In genomic region chr3:179028408-179028807, GRCh38 we compare ENCODE assay signal across 25 cellular contexts. TPM values are rescaled to one million over a fixed set of nuclear protein-coding genes. Genes with fewer than 3 reads are reported as not detected.
DNase-seq lines count a peak whose midpoint lies in the region; ATAC-seq and TF ChIP-seq lines count a peak whose summit lies in the region.
"Had no signal": no experiment of that assay in that cellular context is flagged by ENCODE, and none has a peak within 500 bp of the region (broad histone marks: within the 10 kb centered on the region; RNA-seq: fewer than 3 reads in every experiment).

No MANE protein-coding gene starts in this region.

- CTCF ChIA-PET in T-cell (lab: Charles Lee), result interaction anchor here (0.5 to 1.5 kb wide), 3 partner anchors 10 to 287 kb away, joined by 3 to 6 read pairs (median 4); no protein-coding TSS in a partner anchor
- CTCF ChIA-PET in MCF 10A (lab: Yijun Ruan, JAX), result interaction anchor here (0.8 to 5.6 kb wide), 12 partner anchors 9 to 293 kb away, joined by 3 to 39 read pairs (median 4); no protein-coding TSS in a partner anchor

- no peaks in the 10 kb centered on the region for H3K27me3 Mint-ChIP-seq in activated T-cell treated with anti-CD3 and anti-CD28 coated beads, Interleukin-2, amount 50 U/mL, for 72 hours (ENCODE audit: low read depth)
- H3K27me3 Mint-ChIP-seq in T-cell (no peaks in the 10 kb centered on the region), MCF 10A (ENCODE audit: insufficient read depth, unreplicated experiment) (no peaks in the 10 kb centered on the region)
- H3K27me3 Mint-ChIP-seq: B cell, naive B cell had no signal

- TF ChIP-seq EP300 in suprapubic skin (IDR thresholded peaks at IDR 0.05), result no peak

- H3K4me1 ChIP-seq in osteoblast (ENCODE audit: insufficient read depth, low read length), result peaks cover 22% of the 10 kb centered on the region
- H3K4me1 ChIP-seq in esophagus squamous epithelium, result no peaks in the 10 kb centered on the region
- no peaks in the 10 kb centered on the region for H3K4me1 ChIP-seq in suprapubic skin
- H3K4me1 ChIP-seq: transverse colon had no signal

- peaks cover 24% of the 10 kb centered on the region for H3K79me2 ChIP-seq in osteoblast (ENCODE audit: insufficient read depth, low read length)

- H3K27me3 ChIP-seq in osteoblast (ENCODE audit: insufficient read depth, low read length) (no peaks in the 10 kb centered on the region), esophagus squamous epithelium (no peaks in the 10 kb centered on the region), suprapubic skin (no peaks in the 10 kb centered on the region)
- H3K27me3 ChIP-seq: heart left ventricle, sigmoid colon, transverse colon had no signal

- no peak overlapping the region for H3K4me2 ChIP-seq in osteoblast (ENCODE audit: insufficient read depth, low read length)

- no peak overlapping the region for H3K4me3 ChIP-seq in osteoblast (ENCODE audit: insufficient read depth, low read length)
- no peak overlapping the region for H3K4me3 ChIP-seq in esophagus squamous epithelium
- no peak overlapping the region for H3K4me3 ChIP-seq in suprapubic skin
- H3K4me3 ChIP-seq: GM12878, heart left ventricle, sigmoid colon, SK-N-MC, transverse colon had no signal

- no peaks in the 10 kb centered on the region for H3K9me3 Mint-ChIP-seq in activated T-cell treated with anti-CD3 and anti-CD28 coated beads, Interleukin-2, amount 50 U/mL, for 72 hours
- H3K9me3 Mint-ChIP-seq in T-cell (no peaks in the 10 kb centered on the region), MCF 10A (ENCODE audit: unreplicated experiment) (no peaks in the 10 kb centered on the region)

- H3K9me3 ChIP-seq in osteoblast (ENCODE audit: low read depth, low read length), result no peaks in the 10 kb centered on the region
- no peaks in the 10 kb centered on the region for H3K9me3 ChIP-seq in esophagus squamous epithelium
- H3K9me3 ChIP-seq in suprapubic skin, result no peaks in the 10 kb centered on the region
- H3K9me3 ChIP-seq: heart left ventricle, sigmoid colon, transverse colon had no signal

- BruUV-seq in MCF 10A (replicated peaks; lab: Mats Ljungman, UMichigan), result no TSS peak

- peaks cover 2 to 5% of the 10 kb centered on the region in 2 donors for H3K36me3 Mint-ChIP-seq in activated T-cell treated with anti-CD3 and anti-CD28 coated beads, Interleukin-2, amount 50 U/mL, for 72 hours (ENCODE audit: insufficient read depth in 2 of 2)
- H3K36me3 Mint-ChIP-seq in T-cell (peaks cover 9% of the 10 kb centered on the region), MCF 10A (ENCODE audit: insufficient read depth, unreplicated experiment) (peaks cover 64% of the 10 kb centered on the region)

- TF ChIP-seq CTCF in MCF 10A (IDR thresholded peaks at IDR 0.05; ENCODE audit: unreplicated experiment) (no peak), osteoblast (IDR thresholded peaks at IDR 0.05; ENCODE audit: extremely low read depth, low read depth, low read length) (no peak), esophagus squamous epithelium (IDR thresholded peaks at IDR 0.05) (no peak), suprapubic skin (IDR thresholded peaks at IDR 0.05) (no peak)

- H3K4me3 Mint-ChIP-seq in activated T-cell treated with anti-CD3 and anti-CD28 coated beads, Interleukin-2, amount 50 U/mL, for 72 hours, result peak overlapping the region; percentile 18 to 29
- H3K4me3 Mint-ChIP-seq in T-cell (peak overlapping the region in 1 of 3 donors; percentile 46), MCF 10A (ENCODE audit: unreplicated experiment) (no peak overlapping the region)
- H3K4me3 Mint-ChIP-seq: B cell, naive B cell had no signal

- peak overlapping the region; percentile 91 for H3K27ac Mint-ChIP-seq in activated T-cell treated with anti-CD3 and anti-CD28 coated beads, Interleukin-2, amount 50 U/mL, for 72 hours
- peak overlapping the region; percentile 95 to 96 for H3K27ac Mint-ChIP-seq in T-cell
- peak overlapping the region; percentile 89 for H3K27ac Mint-ChIP-seq in MCF 10A (ENCODE audit: low read depth, unreplicated experiment)
- H3K27ac Mint-ChIP-seq: B cell had no signal

- TF ChIP-seq POLR2A in esophagus squamous epithelium (IDR thresholded peaks at IDR 0.05) (no peak), suprapubic skin (IDR thresholded peaks at IDR 0.05) (no peak)

- 75 to 90% methylated on average over 1 of the region's 1 CpG for WGBS in esophagus squamous epithelium, 2 donors
- 76% methylated on average over 1 of the region's 1 CpG for WGBS in suprapubic skin

- no peak for DNase-seq in activated T-cell treated with anti-CD3 and anti-CD28 coated beads, Interleukin-2, amount 50 U/mL, for 72 hours
- no peak for DNase-seq in activated T-cell treated with anti-CD3 and anti-CD28 coated beads, Interleukin-2, amount 50 U/mL, for 1 hour
- DNase-seq in T-cell (no peak), MCF 10A (ENCODE audit: unreplicated experiment) (no peak), osteoblast (ENCODE audit: insufficient read length, low spot score, missing footprints) (no peak), esophagus squamous epithelium (lab: John Stamatoyannopoulos, UW) (no peak), kidney glomerular epithelial cell (lab: John Stamatoyannopoulos, UW) (no peak), suprapubic skin (ENCODE audit: low spot score in 2 of 2) (no peak)
- DNase-seq: cerebellar nuclear complex; dermis blood vessel endothelial cell; DMS153; foreskin melanocyte; heart left ventricle; IMR-90; midbrain; naive B cell; NCI-H446 treated with DMSO at 0.1 percent for 48 hours; occipital lobe; sigmoid colon; stimulated activated CD4-positive, alpha-beta T cell treated with anti-CD3 and anti-CD28 coated beads, Interleukin-4, amount 100 ng/mL, for 24 hours; transverse colon; WERI-Rb-1 had no signal

- H3K36me3 ChIP-seq in osteoblast (ENCODE audit: insufficient read depth, low read length) (peaks cover 19% of the 10 kb centered on the region), esophagus squamous epithelium (peaks cover 0 to 23% (median 0%) of the 10 kb centered on the region in 3 donors), suprapubic skin (peaks cover 15% of the 10 kb centered on the region)
- H3K36me3 ChIP-seq: transverse colon had no signal

- H4K20me1 ChIP-seq in osteoblast (ENCODE audit: insufficient read depth, low read length), result no peaks in the 10 kb centered on the region

- H2AFZ ChIP-seq in osteoblast (ENCODE audit: low read length), result no peak overlapping the region

- H3K4me1 Mint-ChIP-seq in activated T-cell treated with anti-CD3 and anti-CD28 coated beads, Interleukin-2, amount 50 U/mL, for 72 hours (ENCODE audit: low read depth), result peaks cover 23% of the 10 kb centered on the region
- H3K4me1 Mint-ChIP-seq in T-cell, result peaks cover 26 to 29% (median 28%) of the 10 kb centered on the region in 3 donors
- peaks cover 16% of the 10 kb centered on the region for H3K4me1 Mint-ChIP-seq in MCF 10A (ENCODE audit: insufficient read depth, unreplicated experiment)
- H3K4me1 Mint-ChIP-seq: B cell had no signal

- ATAC-seq in activated T-cell treated with anti-CD3 and anti-CD28 coated beads, Interleukin-2, amount 50 U/mL, for 72 hours (replicated peaks in 1 of 2), result peak in 1 of 2 donors; percentile 32
- ATAC-seq in T-cell (replicated peaks in 1 of 4), result peak in 3 of 4 experiments; percentile 26 to 61 (median 51)
- ATAC-seq: GM12878, heart left ventricle had no signal

- POLR2A ChIA-PET in T-cell (lab: Charles Lee), result no interaction called here
- POLR2A ChIA-PET in MCF 10A (lab: Yijun Ruan, JAX), result interaction anchor here (0.6 to 4.4 kb wide), 5 partner anchors 8 to 576 kb away, joined by 3 to 59 read pairs (median 6); partner anchors contain the start of genes MRPL47, NDUFB5 and ZMAT3

- H3K27ac ChIP-seq in osteoblast (ENCODE audit: low read depth, low read length) (peak overlapping the region; percentile 42), esophagus squamous epithelium (no peak overlapping the region), suprapubic skin (no peak overlapping the region)
- H3K27ac ChIP-seq: heart left ventricle, sigmoid colon, SK-N-MC, transverse colon, WERI-Rb-1 had no signal

- intact Hi-C loops in MCF 10A (cut with micrococcal nuclease) (no loop called here), esophagus squamous epithelium (cut with DNase I) (no loop called here)

RNA-seq across cellular contexts. Expression of gene ZMAT3, which starts 43.2 kb away (rescaled TPM):
- 10 to 100 TPM; 24.7 to 27.2 TPM for total RNA-seq in activated T-cell treated with anti-CD3 and anti-CD28 coated beads, Interleukin-2, amount 50 U/mL, for 72 hours
- total RNA-seq in T-cell, result 10 to 100 TPM; 17.6 to 24.2 (median 19.6) TPM
- total RNA-seq in MCF 10A (2022), result 50.9 and 58.0 TPM in 2 replicates
- total RNA-seq in osteoblast, result 47.0 and 56.0 TPM in 2 replicates
- 1 to 10 TPM; 5.3 to 9.2 (median 6.8) TPM for total RNA-seq in esophagus squamous epithelium
- 10 to 100 TPM; 11.3 to 13.5 (median 12.0) TPM for total RNA-seq in suprapubic skin
